Comparison of ENCODE assay signal across 9 cellular contexts in genomic region chr2:159939946-159940345, GRCh38. TPM values are rescaled to one million over a fixed set of nuclear protein-coding genes. Genes with fewer than 3 reads are reported as not detected.
DNase-seq lines count a peak whose midpoint lies in the region; ATAC-seq and TF ChIP-seq lines count a peak whose summit lies in the region.
"Had no signal": no experiment of that assay in that cellular context is flagged by ENCODE, and none has a peak within 500 bp of the region (broad histone marks: within the 10 kb centered on the region; RNA-seq: fewer than 3 reads in every experiment).

No MANE protein-coding gene starts in this region.

- intact Hi-C loops in ovary (cut with DNase I) (no loop called here), Right ventricle myocardium superior (cut with DNase I) (no loop called here)
- intact Hi-C loops in activated CD4-positive, alpha-beta T cell treated with anti-CD3 and anti-CD28 coated beads, Interleukin-2, amount 10 ng/mL, durations not matched to agents 24 days and 14 days (cut with micrococcal nuclease) = no loop called here

- in situ Hi-C loops in GM23248 (cut with MboI) = no loop called here
- in situ Hi-C loops in astrocyte of the cerebellum (cut with HindIII; ENCODE audit: low sequenced_read_pairs) = no loop called here

- H3K27me3 ChIP-seq in GM23248 (replicated peaks; ENCODE audit: insufficient read depth) (no peaks in the 10 kb centered on the region), ovary (no peaks in the 10 kb centered on the region)

- TF ChIP-seq EP300 in ovary (IDR thresholded peaks at IDR 0.05) = no peak

- H3F3A ChIP-seq in GM23248 (ENCODE audit: insufficient read depth) = no peaks in the 10 kb centered on the region

- H3K9me3 Mint-ChIP-seq in activated CD4-positive, alpha-beta T cell treated with anti-CD3 and anti-CD28 coated beads, Interleukin-2, amount 10 ng/mL, durations not matched to agents 24 days and 14 days = peaks cover 3% of the 10 kb centered on the region
- H3K9me3 Mint-ChIP-seq: activated naive CD4-positive, alpha-beta T cell treated with anti-CD3 and anti-CD28 coated beads, Interleukin-2, amount 50 U/mL, for 24 hours had no signal

- TF ChIP-seq CTCF in astrocyte of the cerebellum (IDR thresholded peaks at IDR 0.05; ENCODE audit: low read depth, low read length, missing control alignments) (peak; percentile 50), ovary (IDR thresholded peaks at IDR 0.05) (peak in 2 of 3 donors; percentile 16 to 20)

- no peaks in the 10 kb centered on the region for H3K36me3 ChIP-seq in GM23248 (ENCODE audit: low read depth)
- H3K36me3 ChIP-seq in ovary = no peaks in the 10 kb centered on the region

- no peak overlapping the region for H3K9ac ChIP-seq in GM23248

- ATAC-seq in Right ventricle myocardium superior (ENCODE audit: poor library complexity) = no peak

- H3K4me3 ChIP-seq in GM23248 (no peak overlapping the region), astrocyte of the cerebellum (ENCODE audit: low read depth, low read length) (no peak overlapping the region), ovary (no peak overlapping the region)

- peaks cover 6% of the 10 kb centered on the region for H3K27me3 Mint-ChIP-seq in activated CD4-positive, alpha-beta T cell treated with anti-CD3 and anti-CD28 coated beads, Interleukin-2, amount 10 ng/mL, durations not matched to agents 24 days and 14 days

- no peaks in the 10 kb centered on the region for H4K20me1 ChIP-seq in GM23248 (ENCODE audit: insufficient read depth)

- H3K4me3 Mint-ChIP-seq in activated CD4-positive, alpha-beta T cell treated with anti-CD3 and anti-CD28 coated beads, Interleukin-2, amount 10 ng/mL, durations not matched to agents 24 days and 14 days = no peak overlapping the region
- H3K4me3 Mint-ChIP-seq: activated naive CD4-positive, alpha-beta T cell treated with anti-CD3 and anti-CD28 coated beads, Interleukin-2, amount 50 U/mL, for 24 hours had no signal

- no peaks in the 10 kb centered on the region for H3K9me2 ChIP-seq in GM23248 (ENCODE audit: insufficient read depth)

- H3K27ac ChIP-seq in GM23248 = no peak overlapping the region
- no peak overlapping the region for H3K27ac ChIP-seq in ovary

- H2AFZ ChIP-seq in GM23248 = no peak overlapping the region

- no peaks in the 10 kb centered on the region for H3K4me1 Mint-ChIP-seq in activated CD4-positive, alpha-beta T cell treated with anti-CD3 and anti-CD28 coated beads, Interleukin-2, amount 10 ng/mL, durations not matched to agents 24 days and 14 days

- H3K9me3 ChIP-seq in GM23248 (ENCODE audit: low read depth) (no peaks in the 10 kb centered on the region), ovary (no peaks in the 10 kb centered on the region)

- no peak overlapping the region for H3K27ac Mint-ChIP-seq in activated CD4-positive, alpha-beta T cell treated with anti-CD3 and anti-CD28 coated beads, Interleukin-2, amount 10 ng/mL, durations not matched to agents 24 days and 14 days
- H3K27ac Mint-ChIP-seq: activated naive CD4-positive, alpha-beta T cell treated with anti-CD3 and anti-CD28 coated beads, Interleukin-2, amount 50 U/mL, for 24 hours had no signal

- DNase-seq in NCI-H345 (lab: John Stamatoyannopoulos, UW) = peak; percentile 27
- DNase-seq in NCI-H345 treated with DMSO at 0.1 percent for 48 hours (lab: John Stamatoyannopoulos, UW; ENCODE audit: unreplicated experiment) = no peak
- DNase-seq in GM23248 = peak; percentile 24
- DNase-seq in Kasumi-1 (lab: John Stamatoyannopoulos, UW) = peak; percentile 78 to 84
- DNase-seq in astrocyte of the cerebellum (ENCODE audit: low read depth) = peak; percentile 33
- peak in 1 of 5 donors; percentile 24 for DNase-seq in ovary
- no peak for DNase-seq in activated CD4-positive, alpha-beta T cell treated with anti-CD3 and anti-CD28 coated beads, Interleukin-2, amount 10 ng/mL, durations not matched to agents 24 days and 14 days
- DNase-seq in Right ventricle myocardium superior = no peak

- H3K79me2 ChIP-seq in GM23248 (ENCODE audit: insufficient read depth) = no peaks in the 10 kb centered on the region

- no peak for TF ChIP-seq POLR2A in ovary (IDR thresholded peaks at IDR 0.05)

- H3K36me3 Mint-ChIP-seq in activated CD4-positive, alpha-beta T cell treated with anti-CD3 and anti-CD28 coated beads, Interleukin-2, amount 10 ng/mL, durations not matched to agents 24 days and 14 days (ENCODE audit: low read depth) = no peaks in the 10 kb centered on the region
- H3K36me3 Mint-ChIP-seq: activated naive CD4-positive, alpha-beta T cell treated with anti-CD3 and anti-CD28 coated beads, Interleukin-2, amount 50 U/mL, for 24 hours had no signal

- no peak overlapping the region for H3K4me2 ChIP-seq in GM23248 (ENCODE audit: unreplicated experiment)

- no peaks in the 10 kb centered on the region for H3K4me1 ChIP-seq in GM23248 (ENCODE audit: insufficient read depth)
- H3K4me1 ChIP-seq in ovary (ENCODE audit: insufficient read depth) = peaks cover 5% of the 10 kb centered on the region

RNA-seq across cellular contexts. Expression of gene LY75, which starts 35.4 kb away (rescaled TPM):
- 0.38 and 0.65 TPM in 2 replicates for total RNA-seq in GM23248 (2014; rRNA removed; shearing (Covaris generic))
- polyA plus RNA-seq in GM23248 (2016; fragmentation: Nextera tagmentation; extraction: Ambion mirVana) = 0.58 and 0.69 TPM in 2 replicates
- total RNA-seq in ovary = 1 to 10 TPM; 1.1 to 5.9 (median 2.6) TPM
- polyA plus RNA-seq in ovary = 1 to 10 TPM in 1 of 2 donors, under 1 TPM in 1; 0.96 to 2.6 TPM
- 52.8 and 56.4 TPM in 2 replicates for total RNA-seq in activated CD4-positive, alpha-beta T cell treated with anti-CD3 and anti-CD28 coated beads, Interleukin-2, amount 10 ng/mL, durations not matched to agents 24 days and 14 days
- 0.75 TPM for total RNA-seq in Right ventricle myocardium superior

Comparison
In these comparisons a context has a peak if more than half of its experiments do, and no peak if none do; other contexts are left out.
1. DNase-seq: peak in NCI-H345 (single experiment), GM23248 (single experiment), Kasumi-1 (2 of 2) and astrocyte of the cerebellum (single experiment); none in NCI-H345 treated with DMSO at 0.1 percent for 48 hours (single experiment), activated CD4-positive, alpha-beta T cell treated with anti-CD3 and anti-CD28 coated beads, Interleukin-2, amount 10 ng/mL, durations not matched to agents 24 days and 14 days (single experiment) and Right ventricle myocardium superior (single experiment).